Comparison of ENCODE assay signal across 8 cellular contexts in the genomic region with DNA sequence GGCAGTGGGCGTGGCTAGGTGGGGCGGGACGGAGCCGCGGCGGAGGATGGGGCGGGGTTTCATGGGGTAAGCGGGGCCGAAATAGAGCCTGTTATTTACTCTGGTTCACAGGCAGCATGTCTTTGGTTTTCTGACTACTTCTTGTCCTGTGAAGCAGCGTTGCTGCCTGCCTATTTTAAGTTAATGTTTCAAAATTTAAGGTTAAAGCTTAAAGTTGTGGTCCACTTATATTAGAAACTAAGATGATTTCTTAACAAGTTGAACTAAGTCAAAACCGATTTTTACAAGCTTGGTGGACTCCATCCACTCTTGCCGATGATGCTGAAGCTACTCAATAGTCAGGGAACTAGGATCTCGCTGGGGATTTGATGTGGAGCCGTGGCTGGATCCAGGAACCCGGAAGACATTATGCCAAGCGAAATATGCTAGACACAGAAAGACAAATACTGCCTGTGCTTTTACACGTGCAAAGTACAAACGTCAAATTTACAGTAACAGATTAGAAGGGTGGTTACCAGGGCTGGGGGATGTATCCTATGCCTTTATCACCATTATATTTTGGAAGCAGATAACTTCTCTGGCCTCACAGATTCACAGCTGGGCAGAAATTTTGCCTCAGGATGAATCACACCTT. TPM values are rescaled to one million over a fixed set of nuclear protein-coding genes. Genes with fewer than 3 reads are reported as not detected.
DNase-seq lines count a peak whose midpoint lies in the region; ATAC-seq, FAIRE-seq and TF ChIP-seq lines count a peak whose summit lies in the region.

No MANE protein-coding gene starts in this region.

- H3K4me2 ChIP-seq in PC-9: peak overlapping the region; percentile 84

- 17 to 19% methylated on average over 16 to 17 of the region's 18 CpGs for WGBS in esophagus squamous epithelium, 2 donors

- H2AFZ ChIP-seq in PC-9: peak overlapping the region; percentile 83

- TF ChIP-seq CTCF in GM12865 (IDR thresholded peaks at IDR 0.05; ENCODE audit: insufficient read depth, low read depth, low read length, missing control alignments) (no peak), PC-9 (conservative IDR thresholded peaks at IDR 0.05) (no peak), esophagus squamous epithelium (IDR thresholded peaks at IDR 0.05) (no peak), gastrocnemius medialis (IDR thresholded peaks at IDR 0.05 in 4 of 5, conservative IDR thresholded peaks at IDR 0.05 in 1 of 5) (no peak)

- in situ Hi-C loops in gastrocnemius medialis (cut with MboI; ENCODE audit: low sequenced_read_pairs in 4 of 4): loop anchor here (5.0 kb wide), 2 partner anchors 97 to 102 kb away; no protein-coding TSS in a partner anchor

- FAIRE-seq in GM19239 (lab: Jason Lieb, UNC): no peak

- CTCF ChIA-PET in PC-9 (lab: Charles Lee): interaction anchor here (0.6 kb wide), 1 partner anchor 742 kb away, joined by 3 read pairs; no protein-coding TSS in a partner anchor

- H3K9me3 ChIP-seq in PC-9 (ENCODE audit: insufficient read depth, low read depth) (peaks cover 60% of the 10 kb centered on the region), esophagus squamous epithelium (peaks cover 0 to 35% (median 3%) of the 10 kb centered on the region in 3 donors), gastrocnemius medialis (no peaks in the 10 kb centered on the region)

- H3K27ac ChIP-seq in PC-9 (no peak overlapping the region), esophagus squamous epithelium (peak overlapping the region; percentile 92 to 98 (median 94)), gastrocnemius medialis (peak overlapping the region; percentile 88 to 96 (median 93))

- H3K79me2 ChIP-seq in PC-9 (ENCODE audit: low read depth): peaks cover 22% of the 10 kb centered on the region

- H3K27me3 ChIP-seq in PC-9 (ENCODE audit: insufficient read depth, low read depth) (no peaks in the 10 kb centered on the region), esophagus squamous epithelium (no peaks in the 10 kb centered on the region), gastrocnemius medialis (no peaks in the 10 kb centered on the region)

- H3K4me1 ChIP-seq in PC-9 (replicated peaks; ENCODE audit: insufficient read depth): peaks cover 24% of the 10 kb centered on the region
- H3K4me1 ChIP-seq in esophagus squamous epithelium: peaks cover 9 to 48% (median 16%) of the 10 kb centered on the region in 3 donors
- peaks cover 12 to 21% of the 10 kb centered on the region in 2 donors for H3K4me1 ChIP-seq in gastrocnemius medialis

- ATAC-seq in gastrocnemius medialis: no peak

- H3F3A ChIP-seq in PC-9 (ENCODE audit: insufficient read depth, low read depth): peaks cover 33% of the 10 kb centered on the region

- TF ChIP-seq POLR2A in esophagus squamous epithelium (IDR thresholded peaks at IDR 0.05) (no peak), gastrocnemius medialis (IDR thresholded peaks at IDR 0.05) (no peak)

- H3K36me3 ChIP-seq in PC-9 (ENCODE audit: low read depth) (peaks cover 4% of the 10 kb centered on the region; the same call in 1 of the 2 replicates), esophagus squamous epithelium (peaks cover 0 to 13% (median 0%) of the 10 kb centered on the region in 3 donors), gastrocnemius medialis (no peaks in the 10 kb centered on the region)

- H3K4me3 ChIP-seq in GM12865 (ENCODE audit: low read depth, low read length) (peak overlapping the region; percentile 10; the same call in 1 of the 2 replicates), PC-9 (peak overlapping the region; percentile 74; the same call in 1 of the 2 replicates), esophagus squamous epithelium (peak overlapping the region in 3 of 4 donors; percentile 69 to 83 (median 80)), gastrocnemius medialis (peak overlapping the region; percentile 14 to 91 (median 77))

- DNase-seq in GM12865 (ENCODE audit: low read depth) (no peak), PC-9 (no peak), esophagus squamous epithelium (lab: John Stamatoyannopoulos, UW) (no peak), gastrocnemius medialis (no peak), NCI-H1105 treated with DMSO at 0.1 percent for 48 hours (lab: John Stamatoyannopoulos, UW) (no peak), A172 (ENCODE audit: low spot score) (no peak), GM19239 (ENCODE audit: insufficient read length, low spot score) (no peak), cerebellar cortex (ENCODE audit: low spot score) (no peak)

- H3K9me2 ChIP-seq in PC-9 (ENCODE audit: insufficient read depth): no peaks in the 10 kb centered on the region

- no TSS peak for BruUV-seq in PC-9 (replicated peaks; lab: Mats Ljungman, UMichigan)

- POLR2A ChIA-PET in PC-9 (lab: Charles Lee; ENCODE audit: unreplicated experiment): interaction anchor here (0.6 kb wide), 1 partner anchor 16 kb away, joined by 4 read pairs; no protein-coding TSS in a partner anchor

- no peaks in the 10 kb centered on the region for H4K20me1 ChIP-seq in PC-9 (ENCODE audit: insufficient read depth)

- intact Hi-C loops in PC-9 (cut with micrococcal nuclease; ENCODE audit: unreplicated experiment) (no loop called here), esophagus squamous epithelium (cut with DNase I) (no loop called here), gastrocnemius medialis (cut with DNase I; ENCODE audit: low total_unique reads) (loop anchor here (1.0 kb wide), 1 partner anchor 31 kb away; a partner anchor contains a TSS)

RNA-seq across cellular contexts. Expression of a gene that starts 0.5 kb away (rescaled TPM):
- total RNA-seq in PC-9 (2021) (9.9 and 12.6 TPM in 2 replicates), esophagus squamous epithelium (1 to 10 TPM; 2.4 to 5.1 (median 3.7) TPM), gastrocnemius medialis (1 to 10 TPM; 1.1 to 5.3 (median 2.4) TPM)
- total RNA-seq in A172 (2014; rRNA removed; shearing (Covaris generic)): 6.1 and 17.5 TPM in 2 replicates

RNA-seq across cellular contexts. Expression of a gene that starts 31.2 kb away (rescaled TPM):
- total RNA-seq in PC-9 (2021): 12.2 and 14.3 TPM in 2 replicates
- total RNA-seq in esophagus squamous epithelium: 1 to 10 TPM; 5.0 to 9.5 (median 7.5) TPM
- 1 to 10 TPM; 1.2 to 4.9 (median 2.3) TPM for total RNA-seq in gastrocnemius medialis
- total RNA-seq in A172 (2014; rRNA removed; shearing (Covaris generic)): 7.0 and 32.6 TPM in 2 replicates

RNA-seq across cellular contexts. Expression of a gene that starts 44.6 kb away (rescaled TPM):
- 20.4 and 24.9 TPM in 2 replicates for total RNA-seq in PC-9 (2021)
- total RNA-seq in esophagus squamous epithelium: 10 to 100 TPM in 3 of 4 donors, 1 to 10 TPM in 1; 9.0 to 19.5 (median 17.1) TPM
- total RNA-seq in gastrocnemius medialis: 1 to 10 TPM; 2.1 to 3.1 (median 2.3) TPM
- 8.3 and 8.6 TPM in 2 replicates for total RNA-seq in A172 (2014; rRNA removed; shearing (Covaris generic))

RNA-seq across cellular contexts. Expression of a gene that starts 49.7 kb away (rescaled TPM):
- total RNA-seq in PC-9 (2021) (316 and 324 TPM in 2 replicates), esophagus squamous epithelium (100 to 1,000 TPM; 126 to 225 (median 152) TPM), gastrocnemius medialis (100 to 1,000 TPM; 263 to 302 (median 290) TPM)
- 301 and 306 TPM in 2 replicates for total RNA-seq in A172 (2014; rRNA removed; shearing (Covaris generic))

Comparison
In these comparisons a context has a peak if more than half of its experiments do, and no peak if none do; other contexts are left out.
1. H3K4me3 ChIP-seq: peak in every context shown above with its lines; median percentile 80 in esophagus squamous epithelium; 77 in gastrocnemius medialis; 74 in PC-9; 10 in GM12865.